ENCODE assay signal across 8 cellular contexts in the genomic region with DNA sequence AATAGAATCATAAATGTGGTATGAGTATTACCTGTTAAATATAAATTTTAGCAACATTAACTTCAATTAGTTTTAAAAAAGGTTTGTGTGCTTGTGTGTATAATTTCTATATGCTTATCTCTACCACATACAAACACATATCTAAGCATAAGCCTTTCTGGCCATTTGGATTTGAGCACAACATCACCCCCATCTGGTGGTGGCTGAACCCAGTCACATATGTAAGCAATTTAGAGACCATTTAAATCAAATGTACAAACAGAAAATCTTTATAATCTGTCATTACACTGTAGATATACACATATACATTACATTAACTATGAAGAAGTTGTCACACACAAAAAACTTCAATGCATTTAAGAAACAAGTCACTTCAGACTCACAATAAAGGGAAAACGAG. TPM values are rescaled to one million over a fixed set of nuclear protein-coding genes. Genes with fewer than 3 reads are reported as not detected.
A peak's percentile ranks its signal among the peaks of the same experiment; 100 is the strongest.
DNase-seq lines count a peak whose midpoint lies in the region; ATAC-seq and TF ChIP-seq lines count a peak whose summit lies in the region.

No MANE protein-coding gene starts in this region.

- peaks cover 0 to 6% of the 10 kb centered on the region in 2 donors for H3K4me1 ChIP-seq in left lung

- H3K27me3 ChIP-seq in kidney epithelial cell (ENCODE audit: control insufficient read depth, insufficient read depth, low read length) (no peaks in the 10 kb centered on the region), left lung (no peaks in the 10 kb centered on the region)

- no peaks in the 10 kb centered on the region for H3K27me3 Mint-ChIP-seq in activated T-cell treated with anti-CD3 and anti-CD28 coated beads, Interleukin-2, amount 50 U/mL, for 72 hours (ENCODE audit: low read depth)
- H3K27me3 Mint-ChIP-seq in activated T-cell treated with anti-CD3 and anti-CD28 coated beads, Interleukin-2, amount 50 U/mL, for 24 hours = no peaks in the 10 kb centered on the region
- H3K27me3 Mint-ChIP-seq in activated CD4-positive, alpha-beta memory T cell treated with anti-CD3 and anti-CD28 coated beads, Interleukin-2, amount 10 ng/mL, durations not matched to agents 7 days and 5 days = no peaks in the 10 kb centered on the region

- peaks cover 12% of the 10 kb centered on the region for H3K4me1 Mint-ChIP-seq in activated T-cell treated with anti-CD3 and anti-CD28 coated beads, Interleukin-2, amount 50 U/mL, for 72 hours (ENCODE audit: low read depth)
- peaks cover 33% of the 10 kb centered on the region for H3K4me1 Mint-ChIP-seq in activated T-cell treated with anti-CD3 and anti-CD28 coated beads, Interleukin-2, amount 50 U/mL, for 24 hours (ENCODE audit: low read depth)
- H3K4me1 Mint-ChIP-seq in activated CD4-positive, alpha-beta memory T cell treated with anti-CD3 and anti-CD28 coated beads, Interleukin-2, amount 10 ng/mL, durations not matched to agents 7 days and 5 days = peaks cover 9% of the 10 kb centered on the region

- H3K27ac Mint-ChIP-seq in activated T-cell treated with anti-CD3 and anti-CD28 coated beads, Interleukin-2, amount 50 U/mL, for 72 hours = no peak overlapping the region
- H3K27ac Mint-ChIP-seq in activated T-cell treated with anti-CD3 and anti-CD28 coated beads, Interleukin-2, amount 50 U/mL, for 24 hours = no peak overlapping the region
- H3K27ac Mint-ChIP-seq in activated CD4-positive, alpha-beta memory T cell treated with anti-CD3 and anti-CD28 coated beads, Interleukin-2, amount 10 ng/mL, durations not matched to agents 7 days and 5 days = no peak overlapping the region

- intact Hi-C loops in left lung (cut with DNase I) = no loop called here

- H3K36me3 Mint-ChIP-seq in activated T-cell treated with anti-CD3 and anti-CD28 coated beads, Interleukin-2, amount 50 U/mL, for 72 hours (ENCODE audit: insufficient read depth in 2 of 2) = peaks cover 4 to 6% of the 10 kb centered on the region in 2 donors
- H3K36me3 Mint-ChIP-seq in activated T-cell treated with anti-CD3 and anti-CD28 coated beads, Interleukin-2, amount 50 U/mL, for 24 hours (ENCODE audit: low read depth) = peaks cover 34% of the 10 kb centered on the region
- H3K36me3 Mint-ChIP-seq in activated CD4-positive, alpha-beta memory T cell treated with anti-CD3 and anti-CD28 coated beads, Interleukin-2, amount 10 ng/mL, durations not matched to agents 7 days and 5 days (ENCODE audit: low read depth) = peaks cover 3% of the 10 kb centered on the region

- POLR2A ChIA-PET in activated CD4-positive, alpha-beta memory T cell treated with anti-CD3 and anti-CD28 coated beads, Interleukin-2, amount 10 ng/mL, durations not matched to agents 7 days and 5 days (lab: Charles Lee) = no interaction called here

- ATAC-seq in activated T-cell treated with anti-CD3 and anti-CD28 coated beads, Interleukin-2, amount 50 U/mL, for 72 hours (replicated peaks in 1 of 2) = no peak
- ATAC-seq in omental fat pad (ENCODE audit: low FRiP score) (no peak), GM18909 (IDR thresholded peaks at IDR 0.05; ENCODE audit: poor library complexity, unreplicated experiment) (no peak), left lung (no peak)

- H3K36me3 ChIP-seq in kidney epithelial cell (ENCODE audit: control insufficient read depth, insufficient read depth, low read length) (no peaks in the 10 kb centered on the region), left lung (no peaks in the 10 kb centered on the region)

- peak; percentile 19 to 22 for DNase-seq in activated T-cell treated with anti-CD3 and anti-CD28 coated beads, Interleukin-2, amount 50 U/mL, for 72 hours
- no peak for DNase-seq in activated T-cell treated with anti-CD3 and anti-CD28 coated beads, Interleukin-2, amount 50 U/mL, for 24 hours
- DNase-seq in LoVo (ENCODE audit: low spot score) (peak; percentile 10), kidney epithelial cell (ENCODE audit: low read depth) (no peak), omental fat pad (ENCODE audit: low spot score) (no peak), left lung (no peak)
- DNase-seq in activated CD4-positive, alpha-beta memory T cell treated with anti-CD3 and anti-CD28 coated beads, Interleukin-2, amount 10 ng/mL, durations not matched to agents 7 days and 5 days = peak; percentile 33

- H3K27ac ChIP-seq in left lung = no peak overlapping the region

- peak; percentile 39 for TF ChIP-seq CTCF in kidney epithelial cell (IDR thresholded peaks at IDR 0.05; ENCODE audit: insufficient read depth, low read length, poor library complexity, severe bottlenecking)
- no peak for TF ChIP-seq CTCF in omental fat pad (IDR thresholded peaks at IDR 0.05)
- no peak for TF ChIP-seq CTCF in left lung (IDR thresholded peaks at IDR 0.05)

- H3K4me3 Mint-ChIP-seq in activated T-cell treated with anti-CD3 and anti-CD28 coated beads, Interleukin-2, amount 50 U/mL, for 72 hours = no peak overlapping the region
- H3K4me3 Mint-ChIP-seq in activated T-cell treated with anti-CD3 and anti-CD28 coated beads, Interleukin-2, amount 50 U/mL, for 24 hours = no peak overlapping the region
- no peak overlapping the region for H3K4me3 Mint-ChIP-seq in activated CD4-positive, alpha-beta memory T cell treated with anti-CD3 and anti-CD28 coated beads, Interleukin-2, amount 10 ng/mL, durations not matched to agents 7 days and 5 days

- H3K9me3 Mint-ChIP-seq in activated T-cell treated with anti-CD3 and anti-CD28 coated beads, Interleukin-2, amount 50 U/mL, for 72 hours = peaks cover 0 to 4% of the 10 kb centered on the region in 2 donors
- no peaks in the 10 kb centered on the region for H3K9me3 Mint-ChIP-seq in activated T-cell treated with anti-CD3 and anti-CD28 coated beads, Interleukin-2, amount 50 U/mL, for 24 hours
- no peaks in the 10 kb centered on the region for H3K9me3 Mint-ChIP-seq in activated CD4-positive, alpha-beta memory T cell treated with anti-CD3 and anti-CD28 coated beads, Interleukin-2, amount 10 ng/mL, durations not matched to agents 7 days and 5 days

- CTCF ChIA-PET in activated CD4-positive, alpha-beta memory T cell treated with anti-CD3 and anti-CD28 coated beads, Interleukin-2, amount 10 ng/mL, durations not matched to agents 7 days and 5 days (lab: Charles Lee) = interaction anchor here (0.8 to 1.4 kb wide), 3 partner anchors 14 to 374 kb away, joined by 3 to 4 read pairs (median 3); no protein-coding TSS in a partner anchor

- no peaks in the 10 kb centered on the region for H3K9me3 ChIP-seq in left lung

- H3K4me3 ChIP-seq in kidney epithelial cell (ENCODE audit: low read depth, low read length) (no peak overlapping the region), left lung (no peak overlapping the region)

RNA-seq across cellular contexts. Expression of a gene that starts 31.7 kb away (rescaled TPM):
- total RNA-seq in activated T-cell treated with anti-CD3 and anti-CD28 coated beads, Interleukin-2, amount 50 U/mL, for 72 hours = not detected
- total RNA-seq in activated CD4-positive, alpha-beta memory T cell treated with anti-CD3 and anti-CD28 coated beads, Interleukin-2, amount 10 ng/mL, durations not matched to agents 7 days and 5 days = not detected
- total RNA-seq in kidney epithelial cell (not detected in 2 replicates), omental fat pad (not detected), left lung (not detected)

Comparison
In these comparisons a context has a peak if more than half of its experiments do, and no peak if none do; other contexts are left out.
1. DNase-seq: peak in activated T-cell treated with anti-CD3 and anti-CD28 coated beads, Interleukin-2, amount 50 U/mL, for 72 hours (2 of 2), LoVo (single experiment) and activated CD4-positive, alpha-beta memory T cell treated with anti-CD3 and anti-CD28 coated beads, Interleukin-2, amount 10 ng/mL, durations not matched to agents 7 days and 5 days (single experiment); none in activated T-cell treated with anti-CD3 and anti-CD28 coated beads, Interleukin-2, amount 50 U/mL, for 24 hours (single experiment), kidney epithelial cell (single experiment), omental fat pad (single experiment) and left lung (0 of 2).